In genomic region chr16:5412721-5413120, GRCh38 we compare ENCODE assay signal across 21 cellular contexts.
DNase-seq lines count a peak whose midpoint lies in the region; ATAC-seq and TF ChIP-seq lines count a peak whose summit lies in the region.
"Had no signal": no experiment of that assay in that cellular context is flagged by ENCODE, and none has a peak within 500 bp of the region (broad histone marks: within the 10 kb centered on the region; RNA-seq: fewer than 3 reads in every experiment).

No MANE protein-coding gene starts in this region.

- DNase-seq in left cardiac atrium = no peak
- DNase-seq in heart right ventricle = no peak
- peak in 6 of 10 donors; percentile 31 to 55 (median 40) for DNase-seq in dorsolateral prefrontal cortex
- peak; percentile 77 for DNase-seq in left kidney (ENCODE audit: low read depth, low spot score)
- DNase-seq in HK-2 (ENCODE audit: unreplicated experiment) = no peak
- DNase-seq in HT-29 (ENCODE audit: low spot score) = no peak
- no peak for DNase-seq in DMS153 (lab: John Stamatoyannopoulos, UW)
- DNase-seq: ACHN; activated CD4-positive, alpha-beta T cell treated with anti-CD3 and anti-CD28 coated beads, Interleukin-2, amount 10 ng/mL, durations not matched to agents 24 days and 14 days; C1 segment of cervical spinal cord; Calu3; islet precursor cell; NCI-H1694; NCI-H2227 treated with DMSO at 0.1 percent for 48 hours; PC-3; SHP77; sigmoid colon; T-cell had no signal

- no peaks in the 10 kb centered on the region for H3K36me3 ChIP-seq in heart right ventricle
- H3K36me3 ChIP-seq: sigmoid colon had no signal

- ATAC-seq in left cardiac atrium (peak; percentile 27 to 44), heart right ventricle (no peak), HG03520 (IDR thresholded peaks at IDR 0.05; ENCODE audit: unreplicated experiment) (no peak)
- ATAC-seq: activated naive CD4-positive, alpha-beta T cell treated with anti-CD3 and anti-CD28 coated beads, Interleukin-2, amount 50 U/mL, for 72 hours; PC-3; T-cell had no signal

- WGBS in heart right ventricle, 2 donors = 25 to 30% methylated on average over 11 of the region's 11 CpGs

- H3K27ac ChIP-seq in heart right ventricle (no peak overlapping the region), dorsolateral prefrontal cortex (no peak overlapping the region)
- H3K27ac ChIP-seq: KMS-11, sigmoid colon had no signal

- H3K4me3 ChIP-seq in heart right ventricle (no peak overlapping the region), dorsolateral prefrontal cortex (peak overlapping the region in 4 of 59 donors; percentile 3 to 17 (median 8))
- H3K4me3 ChIP-seq: sigmoid colon had no signal

- TF ChIP-seq CTCF in heart right ventricle (IDR thresholded peaks at IDR 0.05) (no peak), dorsolateral prefrontal cortex (IDR thresholded peaks at IDR 0.05 in 54 of 56, conservative IDR thresholded peaks at IDR 0.05 in 2 of 56; ENCODE audit: low read depth in 1 of 56, partially characterized antibody in 56 of 56) (peak in 2 of 56 donors; percentile 6 to 7)

- intact Hi-C loops in left cardiac atrium (cut with DNase I) (no loop called here), heart right ventricle (cut with DNase I) (loop anchor here in 1 of 10 donors (10.0 kb wide), 1 partner anchor 52 kb away; no protein-coding TSS in a partner anchor), dorsolateral prefrontal cortex (cut with DNase I) (no loop called here)

- H3K4me1 ChIP-seq in heart right ventricle = no peaks in the 10 kb centered on the region
- H3K4me1 ChIP-seq: sigmoid colon had no signal

- peaks cover 0 to 22% (median 0%) of the 10 kb centered on the region in 11 donors for H3K9me3 ChIP-seq in heart right ventricle
- H3K9me3 ChIP-seq: sigmoid colon had no signal

- H3K27me3 ChIP-seq in heart right ventricle (peaks cover 0 to 3% (median 0%) of the 10 kb centered on the region in 7 donors), dorsolateral prefrontal cortex (peaks cover 0 to 30% (median 0%) of the 10 kb centered on the region in 45 donors)
- H3K27me3 ChIP-seq: sigmoid colon had no signal

Comparison
In these comparisons a context has a peak if more than half of its experiments do, and no peak if none do; other contexts are left out.
1. ATAC-seq: peak in left cardiac atrium (2 of 2); none in heart right ventricle (0 of 8) and HG03520 (single experiment).
2. DNase-seq: peak in dorsolateral prefrontal cortex (6 of 10) and left kidney (single experiment); none in left cardiac atrium (single experiment), heart right ventricle (0 of 2), HK-2 (single experiment), HT-29 (single experiment) and DMS153 (single experiment).